In the genomic region with DNA sequence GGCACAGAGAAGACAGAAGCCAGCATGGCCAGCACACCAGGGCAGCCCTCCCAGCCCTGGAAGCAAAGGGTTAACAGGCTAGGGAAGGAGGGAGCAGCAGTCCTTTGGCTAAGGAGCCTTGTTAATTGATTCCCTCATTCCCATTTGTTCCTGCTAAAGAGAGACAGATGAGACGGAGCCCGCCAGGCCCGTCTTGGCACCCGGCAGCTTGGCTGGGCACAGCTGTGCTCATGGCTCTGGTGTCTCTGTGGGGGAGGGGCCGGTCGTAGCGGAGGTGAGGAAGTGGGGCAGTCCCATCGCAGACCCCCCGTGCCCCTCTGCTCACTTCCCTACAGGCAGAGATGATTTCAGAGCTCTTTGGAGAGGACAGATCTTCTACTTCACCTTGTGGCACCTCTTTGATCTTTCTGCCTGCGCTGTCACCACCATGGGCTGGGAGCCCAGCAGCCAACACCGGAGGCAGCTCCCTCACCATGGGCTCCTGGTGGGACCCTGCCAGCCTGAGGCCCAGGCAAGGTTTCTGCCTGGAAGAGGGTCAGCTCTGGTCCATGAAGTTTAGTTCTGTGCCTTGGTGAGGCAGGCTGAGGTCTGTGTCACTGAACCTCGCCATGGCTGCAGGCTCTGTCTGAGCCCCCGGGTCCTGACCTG, we compare ENCODE assay signal across 18 cellular contexts. TPM values are rescaled to one million over a fixed set of nuclear protein-coding genes. Genes with fewer than 3 reads are reported as not detected.
DNase-seq lines count a peak whose midpoint lies in the region; ATAC-seq and TF ChIP-seq lines count a peak whose summit lies in the region.
"Had no signal": no experiment of that assay in that cellular context is flagged by ENCODE, and none has a peak within 500 bp of the region (broad histone marks: within the 10 kb centered on the region; RNA-seq: fewer than 3 reads in every experiment).

No MANE protein-coding gene starts in this region.

- peak; percentile 73 for ATAC-seq in Right ventricle myocardium superior (ENCODE audit: poor library complexity)
- ATAC-seq in GM21390 (IDR thresholded peaks at IDR 0.05; ENCODE audit: unreplicated experiment) = no peak
- ATAC-seq: K562; Panc1; stimulated activated effector memory CD8-positive, alpha-beta T cell treated with anti-CD3 and anti-CD28 coated beads, Interleukin-12 subunit alpha, Interleukin-12 subunit beta, amount 100 ng/mL, for 72 hours had no signal

- WGBS in mesenchymal stem cell = 43% methylated on average over 13 of the region's 13 CpGs

- no peak overlapping the region for H3K23ac ChIP-seq in mesenchymal stem cell (ENCODE audit: low read length in 2 of 2)

- H2AFZ ChIP-seq in neural progenitor cell (replicated peaks) = no peak overlapping the region
- no peak overlapping the region for H2AFZ ChIP-seq in MM.1S (ENCODE audit: low read length)
- no peak overlapping the region for H2AFZ ChIP-seq in mesenchymal stem cell (ENCODE audit: low read depth, low read length)

- H3K79me2 ChIP-seq in neural progenitor cell (ENCODE audit: low read depth) (no peaks in the 10 kb centered on the region), MM.1S (ENCODE audit: low read length) (no peaks in the 10 kb centered on the region)

- H3K4me1 Mint-ChIP-seq in neural progenitor cell = peaks cover 47% of the 10 kb centered on the region

- H3K9ac ChIP-seq in neural progenitor cell (no peak overlapping the region), MM.1S (ENCODE audit: low read length) (no peak overlapping the region), mesenchymal stem cell (ENCODE audit: low read length) (no peak overlapping the region)

- no peaks in the 10 kb centered on the region for H3K36me3 Mint-ChIP-seq in neural progenitor cell
- H3K36me3 Mint-ChIP-seq: stimulated activated effector memory CD8-positive, alpha-beta T cell treated with anti-CD3 and anti-CD28 coated beads, Interleukin-12 subunit alpha, Interleukin-12 subunit beta, amount 100 ng/mL, for 72 hours had no signal

- no peak overlapping the region for H4K8ac ChIP-seq in mesenchymal stem cell (ENCODE audit: low read length)

- peak overlapping the region; percentile 60 for H3K4me2 ChIP-seq in neural progenitor cell
- H3K4me2 ChIP-seq in MM.1S (ENCODE audit: low read depth, low read length) = no peak overlapping the region
- no peak overlapping the region for H3K4me2 ChIP-seq in mesenchymal stem cell (ENCODE audit: low read length, poor library complexity, severe bottlenecking)

- H2BK12ac ChIP-seq in mesenchymal stem cell (ENCODE audit: low read length in 2 of 2) = no peak overlapping the region

- no peak overlapping the region for H2BK5ac ChIP-seq in mesenchymal stem cell (ENCODE audit: low read depth, low read length, poor library complexity, severe bottlenecking)

- H3K9me3 Mint-ChIP-seq in neural progenitor cell = no peaks in the 10 kb centered on the region
- H3K9me3 Mint-ChIP-seq: stimulated activated effector memory CD8-positive, alpha-beta T cell treated with anti-CD3 and anti-CD28 coated beads, Interleukin-12 subunit alpha, Interleukin-12 subunit beta, amount 100 ng/mL, for 72 hours had no signal

- peaks cover 26% of the 10 kb centered on the region for H3K27me3 Mint-ChIP-seq in neural progenitor cell (ENCODE audit: insufficient read depth, low read depth)

- H4K91ac ChIP-seq in mesenchymal stem cell (ENCODE audit: low read length) = no peak overlapping the region

- peaks cover 21% of the 10 kb centered on the region for H3F3A ChIP-seq in neural progenitor cell (ENCODE audit: low read depth)
- H3F3A ChIP-seq in MM.1S (ENCODE audit: insufficient read depth, low read length) = no peaks in the 10 kb centered on the region

- intact Hi-C loops in Right ventricle myocardium superior (cut with DNase I) = no loop called here

- H3K9me3 ChIP-seq in neural progenitor cell (ENCODE audit: low read depth) (no peaks in the 10 kb centered on the region), MM.1S (replicated peaks; ENCODE audit: insufficient read depth, low read length) (no peaks in the 10 kb centered on the region), mesenchymal stem cell (ENCODE audit: control insufficient read depth, low read length) (peaks cover 7% of the 10 kb centered on the region)

- H3K4ac ChIP-seq in mesenchymal stem cell (ENCODE audit: low read depth in 1 of 2, low read length in 2 of 2) = no peak overlapping the region

- H3K79me1 ChIP-seq in mesenchymal stem cell (replicated peaks; ENCODE audit: low read length, poor library complexity, severe bottlenecking) = no peaks in the 10 kb centered on the region

- H3K36me3 ChIP-seq in neural progenitor cell (no peaks in the 10 kb centered on the region), MM.1S (replicated peaks; ENCODE audit: insufficient read depth, low read length) (no peaks in the 10 kb centered on the region), mesenchymal stem cell (ENCODE audit: control insufficient read depth in 1 of 2, insufficient read depth in 2 of 2, low read depth in 1 of 2, low read length in 2 of 2) (no peaks in the 10 kb centered on the region)
- H3K36me3 ChIP-seq: esophagus muscularis mucosa had no signal

- H3K4me1 ChIP-seq in neural progenitor cell (peaks cover 39% of the 10 kb centered on the region), MM.1S (ENCODE audit: low read length) (no peaks in the 10 kb centered on the region), mesenchymal stem cell (ENCODE audit: control insufficient read depth, insufficient read depth, low read depth, low read length) (no peaks in the 10 kb centered on the region)

- no peak overlapping the region for H3K18ac ChIP-seq in mesenchymal stem cell (ENCODE audit: low read depth in 1 of 2, low read length in 2 of 2)

- H2BK120ac ChIP-seq in mesenchymal stem cell (ENCODE audit: low read depth, low read length) = no peak overlapping the region

- H3K14ac ChIP-seq in mesenchymal stem cell (ENCODE audit: low read length in 2 of 2) = no peak overlapping the region

- no peaks in the 10 kb centered on the region for H4K20me1 ChIP-seq in neural progenitor cell (ENCODE audit: low read depth)
- H4K20me1 ChIP-seq in MM.1S (ENCODE audit: insufficient read depth, low read length) = no peaks in the 10 kb centered on the region

- H3K27me3 ChIP-seq in neural progenitor cell (peaks cover 7% of the 10 kb centered on the region), MM.1S (replicated peaks; ENCODE audit: insufficient read depth, low read length) (no peaks in the 10 kb centered on the region), mesenchymal stem cell (ENCODE audit: control insufficient read depth in 1 of 2, insufficient read depth in 1 of 2, low read length in 2 of 2) (peaks cover 53 to 71% of the 10 kb centered on the region in 2 experiments)

- no peak overlapping the region for H3K4me3 Mint-ChIP-seq in neural progenitor cell
- H3K4me3 Mint-ChIP-seq: stimulated activated effector memory CD8-positive, alpha-beta T cell treated with anti-CD3 and anti-CD28 coated beads, Interleukin-12 subunit alpha, Interleukin-12 subunit beta, amount 100 ng/mL, for 72 hours had no signal

- no peak for TF ChIP-seq CTCF in neural progenitor cell (IDR thresholded peaks at IDR 0.05)
- TF ChIP-seq CTCF in MM.1S (IDR thresholded peaks at IDR 0.05; ENCODE audit: low read length) = no peak

- no peak overlapping the region for H3K27ac ChIP-seq in neural progenitor cell
- H3K27ac ChIP-seq in MM.1S (ENCODE audit: low read length) = no peak overlapping the region
- no peak overlapping the region for H3K27ac ChIP-seq in mesenchymal stem cell (ENCODE audit: low read length, poor library complexity, severe bottlenecking)
- H3K27ac ChIP-seq: esophagus muscularis mucosa had no signal

- DNase-seq in DMS79 (lab: John Stamatoyannopoulos, UW) (peak; percentile 74), NCI-H2171 (lab: John Stamatoyannopoulos, UW) (peak; percentile 95), Right ventricle myocardium superior (peak; percentile 71), neural progenitor cell (ENCODE audit: low spot score) (peak; percentile 76), MM.1S (no peak), mesenchymal stem cell (no peak), DMS53 treated with DMSO at 0.1 percent for 48 hours (lab: John Stamatoyannopoulos, UW; ENCODE audit: unreplicated experiment) (no peak)
- DNase-seq: activated CD4-positive, alpha-beta T cell treated with anti-CD3 and anti-CD28 coated beads for 1 hour; activated T-cell treated with anti-CD3 and anti-CD28 coated beads, Interleukin-2, amount 50 U/mL, for 1 hour; dermis blood vessel endothelial cell; DND-41; stimulated activated CD4-positive, alpha-beta T cell treated with anti-CD3 and anti-CD28 coated beads, Interleukin-4, amount 100 ng/mL, for 24 hours; T-helper 1 cell had no signal

- no peak overlapping the region for H3K4me3 ChIP-seq in neural progenitor cell
- H3K4me3 ChIP-seq in MM.1S (ENCODE audit: low read length) = no peak overlapping the region
- H3K4me3 ChIP-seq in mesenchymal stem cell (ENCODE audit: insufficient read depth in 1 of 2, low read depth in 1 of 2, low read length in 2 of 2) = no peak overlapping the region
- H3K4me3 ChIP-seq: esophagus muscularis mucosa, K562 had no signal

- H2BK15ac ChIP-seq in mesenchymal stem cell (ENCODE audit: low read depth, poor library complexity, severe bottlenecking) = no peak overlapping the region

- H2AK5ac ChIP-seq in mesenchymal stem cell (ENCODE audit: low read length, severe bottlenecking) = no peak overlapping the region

- H3K27ac Mint-ChIP-seq in neural progenitor cell = peak overlapping the region; percentile 13
- H3K27ac Mint-ChIP-seq: stimulated activated effector memory CD8-positive, alpha-beta T cell treated with anti-CD3 and anti-CD28 coated beads, Interleukin-12 subunit alpha, Interleukin-12 subunit beta, amount 100 ng/mL, for 72 hours had no signal

- no peaks in the 10 kb centered on the region for H3K9me2 ChIP-seq in MM.1S (replicated peaks; ENCODE audit: insufficient read depth, low read length)

RNA-seq across cellular contexts. Expression of gene FOXO6, which starts 38.0 kb away (rescaled TPM):
- 3.6 TPM for total RNA-seq in Right ventricle myocardium superior
- total RNA-seq in neural progenitor cell (ENCODE audit: low replicate concordance) = 2.1 TPM in 1 of 2 replicates, not detected in the other
- 0.59 TPM for polyA plus RNA-seq in mesenchymal stem cell (2013, experiment 1 of 2)
- polyA plus RNA-seq in mesenchymal stem cell (2013, experiment 2 of 2) = 0.71 TPM
- total RNA-seq: dermis blood vessel endothelial cell had no signal

Comparison
In these comparisons a context has a peak if more than half of its experiments do, and no peak if none do; other contexts are left out.
1. DNase-seq: peak in DMS79 (single experiment), NCI-H2171 (single experiment), Right ventricle myocardium superior (single experiment) and neural progenitor cell (single experiment); none in MM.1S (single experiment), mesenchymal stem cell (single experiment) and DMS53 treated with DMSO at 0.1 percent for 48 hours (single experiment).